In the genomic region with DNA sequence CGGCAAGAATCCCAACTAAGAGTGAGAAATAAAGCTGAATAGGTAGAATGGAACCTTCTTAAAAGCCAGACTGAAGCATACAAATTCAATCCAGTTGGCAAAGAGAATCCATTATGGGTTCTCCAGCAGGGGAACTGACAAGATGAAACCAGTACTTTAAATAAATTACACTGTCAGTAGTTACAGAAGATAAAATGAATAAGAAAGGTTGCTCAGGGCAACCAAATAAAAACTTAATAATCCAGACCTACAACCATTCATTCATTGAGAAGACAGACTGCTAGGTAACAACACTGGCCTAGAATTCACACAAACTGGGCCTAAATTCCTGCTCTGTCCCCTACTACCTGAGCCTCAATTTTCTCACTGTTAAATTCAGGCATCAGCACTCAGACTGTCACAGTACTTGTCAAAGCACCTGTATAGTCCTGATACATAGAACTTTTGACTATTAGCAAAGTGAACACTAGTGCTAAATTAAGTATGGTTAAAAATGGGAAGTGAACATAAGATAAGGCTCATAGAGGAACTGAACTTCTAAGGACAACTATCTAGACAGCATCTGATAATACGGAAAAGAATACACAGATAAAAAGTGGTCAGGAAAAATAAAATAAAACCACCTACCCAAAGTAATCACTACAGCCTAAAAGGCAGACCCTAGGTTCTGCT, we compare ENCODE assay signal across 10 cellular contexts. TPM values are rescaled to one million over a fixed set of nuclear protein-coding genes. Genes with fewer than 3 reads are reported as not detected.
DNase-seq lines count a peak whose midpoint lies in the region; ATAC-seq, FAIRE-seq and TF ChIP-seq lines count a peak whose summit lies in the region.
"Had no signal": no experiment of that assay in that cellular context is flagged by ENCODE, and none has a peak within 500 bp of the region (broad histone marks: within the 10 kb centered on the region; RNA-seq: fewer than 3 reads in every experiment).

No MANE protein-coding gene starts in this region.

- H3K18ac ChIP-seq in H1 (ENCODE audit: extremely low read depth, low read length) = no peak overlapping the region

- H3K4me2 ChIP-seq in H1 (ENCODE audit: insufficient read depth in 1 of 2, low read depth in 2 of 2, low read length in 2 of 2) = peak overlapping the region; percentile 25 to 41; a peak in 3 of 4 replicates

- TF ChIP-seq EP300 in H1 (IDR thresholded peaks at IDR 0.05; ENCODE audit: borderline replicate concordance in 1 of 2, low read depth in 2 of 2, low read length in 2 of 2) = no peak

- H4K91ac ChIP-seq in H1 (replicated peaks; ENCODE audit: insufficient read length, low read length) = no peak overlapping the region

- H3K27me3 ChIP-seq in H1 (replicated peaks in 1 of 4; ENCODE audit: control insufficient read depth in 3 of 4, extremely low read depth in 1 of 4, insufficient read depth in 3 of 4, low read length in 3 of 4) (no peaks in the 10 kb centered on the region), pancreas (no peaks in the 10 kb centered on the region)

- H2BK12ac ChIP-seq in H1 (ENCODE audit: low read depth, low read length) = no peak overlapping the region

- no peak overlapping the region for H2BK5ac ChIP-seq in H1 (ENCODE audit: low read depth, low read length)

- intact Hi-C loops in activated CD4-positive, alpha-beta T cell treated with anti-CD3 and anti-CD28 coated beads for 36 hours (cut with DNase I, micrococcal nuclease) = no loop called here
- intact Hi-C loops in pancreas (cut with DNase I) = loop anchor here in 2 of 3 donors (10.0 kb wide), 2 partner anchors 126 to 136 kb away; no protein-coding TSS in a partner anchor

- no peak for TF ChIP-seq CTCF in H1 (IDR thresholded peaks at IDR 0.05; ENCODE audit: control extremely low read depth in 1 of 3, insufficient read depth in 1 of 3, low read depth in 1 of 3, low read length in 3 of 3)
- no peak for TF ChIP-seq CTCF in pancreas (IDR thresholded peaks at IDR 0.05)

- H3K14ac ChIP-seq in H1 (ENCODE audit: insufficient read length) = no peak overlapping the region

- POLR2A ChIA-PET in activated CD4-positive, alpha-beta T cell treated with anti-CD3 and anti-CD28 coated beads for 36 hours (lab: Charles Lee) = interaction anchor here (1.2 kb wide), 1 partner anchor 167 kb away, joined by 6 read pairs; no protein-coding TSS in a partner anchor
- POLR2A ChIA-PET in H1 (lab: Charles Lee; ENCODE audit: partially characterized antibody) = interaction anchor here (1.1 kb wide), 1 partner anchor 135 kb away, joined by 3 read pairs; no protein-coding TSS in a partner anchor

- H3K27me3 Mint-ChIP-seq in activated CD4-positive, alpha-beta T cell treated with anti-CD3 and anti-CD28 coated beads for 36 hours = no peaks in the 10 kb centered on the region

- H4K8ac ChIP-seq in H1 (ENCODE audit: extremely low read depth, insufficient read depth, low read length) = no peak overlapping the region

- no peak overlapping the region for H2AFZ ChIP-seq in H1 (ENCODE audit: low read length)

- peaks cover 60% of the 10 kb centered on the region for H3K4me1 Mint-ChIP-seq in activated CD4-positive, alpha-beta T cell treated with anti-CD3 and anti-CD28 coated beads for 36 hours
- H3K4me1 Mint-ChIP-seq in stimulated activated effector memory CD8-positive, alpha-beta T cell treated with anti-CD3 and anti-CD28 coated beads, Interleukin-12 subunit alpha, Interleukin-12 subunit beta, amount 100 ng/mL, for 72 hours = peaks cover 66% of the 10 kb centered on the region

- H4K5ac ChIP-seq in H1 (ENCODE audit: insufficient read length, low read depth, low read length) = no peak overlapping the region

- H3K4me3 ChIP-seq in H1 (ENCODE audit: extremely low read depth in 1 of 4, insufficient read depth in 2 of 4, low read depth in 3 of 4, low read length in 4 of 4) (no peak overlapping the region; a peak in 1 of 8 replicates), pancreas (no peak overlapping the region)

- no peak overlapping the region for H2BK15ac ChIP-seq in H1 (ENCODE audit: low read length)

- no peak for DNase-seq in activated CD4-positive, alpha-beta T cell treated with anti-CD3 and anti-CD28 coated beads for 36 hours
- DNase-seq in activated CD4-positive, alpha-beta T cell treated with anti-CD3 and anti-CD28 coated beads, Interleukin-2, amount 50 U/mL, for 4 hours = no peak
- peak; percentile 20 for DNase-seq in NCI-H69 (lab: John Stamatoyannopoulos, UW)
- DNase-seq in H1 (ENCODE audit: low read depth in 1 of 2, low spot score in 2 of 2) = no peak
- no peak for DNase-seq in stimulated activated effector memory CD8-positive, alpha-beta T cell treated with anti-CD3 and anti-CD28 coated beads, Interleukin-12 subunit alpha, Interleukin-12 subunit beta, amount 100 ng/mL, for 72 hours (ENCODE audit: low spot score in 2 of 2)
- no peak for DNase-seq in stimulated activated CD4-positive, alpha-beta T cell treated with anti-CD3 and anti-CD28 coated beads, Interleukin-2, amount 100 ng/mL, for 24 hours
- DNase-seq in pancreas = no peak

- TF ChIP-seq RAD21 in H1 (IDR thresholded peaks at IDR 0.05 in 1 of 2, conservative IDR thresholded peaks at IDR 0.05 in 1 of 2; ENCODE audit: low read depth in 2 of 2, low read length in 2 of 2) = no peak

- H2AK5ac ChIP-seq in H1 (ENCODE audit: low read depth, low read length) = no peak overlapping the region

- no peaks in the 10 kb centered on the region for H3K9me3 Mint-ChIP-seq in activated CD4-positive, alpha-beta T cell treated with anti-CD3 and anti-CD28 coated beads for 36 hours (ENCODE audit: low read depth)
- no peaks in the 10 kb centered on the region for H3K9me3 Mint-ChIP-seq in stimulated activated effector memory CD8-positive, alpha-beta T cell treated with anti-CD3 and anti-CD28 coated beads, Interleukin-12 subunit alpha, Interleukin-12 subunit beta, amount 100 ng/mL, for 72 hours

- H3K56ac ChIP-seq in H1 (replicated peaks; ENCODE audit: insufficient read length, low read depth, low read length) = no peak overlapping the region

- 87% methylated on average over 2 of the region's 2 CpGs; no CpG with 5 or more reads in 1 of the 2 experiments for WGBS in H1 (ENCODE audit: extremely low coverage in 1 of 2, insufficient coverage in 1 of 2, insufficient read length in 1 of 2, insufficient replicate concordance in 2 of 2, low coverage in 1 of 2, low lambda C conversion rate in 2 of 2, missing lambda C conversion rate in 1 of 2), 2 experiments
- WGBS in pancreas, 2 donors = 55 to 56% methylated on average over 2 of the region's 2 CpGs

- H3K9me3 ChIP-seq in H1 (ENCODE audit: insufficient read depth in 2 of 2, low read depth in 1 of 2, low read length in 1 of 2) (no peaks in the 10 kb centered on the region), pancreas (no peaks in the 10 kb centered on the region)

- no peak overlapping the region for H3K23ac ChIP-seq in H1 (ENCODE audit: insufficient read length)

- FAIRE-seq in H1 (lab: Jason Lieb, UNC) (no peak), pancreas (lab: Jason Lieb, UNC) (no peak)
- FAIRE-seq: A204.1 had no signal

- no peak for ATAC-seq in activated CD4-positive, alpha-beta T cell treated with anti-CD3 and anti-CD28 coated beads for 36 hours
- no peak for ATAC-seq in stimulated activated effector memory CD8-positive, alpha-beta T cell treated with anti-CD3 and anti-CD28 coated beads, Interleukin-12 subunit alpha, Interleukin-12 subunit beta, amount 100 ng/mL, for 72 hours
- no peak for ATAC-seq in pancreas
- no peak for ATAC-seq in GM19035 (IDR thresholded peaks at IDR 0.05; ENCODE audit: unreplicated experiment)
- ATAC-seq: HCT116 had no signal

- CTCF ChIA-PET in activated CD4-positive, alpha-beta T cell treated with anti-CD3 and anti-CD28 coated beads for 36 hours (lab: Charles Lee) = interaction anchor here (0.6 kb wide), 1 partner anchor 97 kb away, joined by 3 read pairs; no protein-coding TSS in a partner anchor
- CTCF ChIA-PET in H1 (lab: Charles Lee; ENCODE audit: partially characterized antibody) = interaction anchor here (0.6 to 1.3 kb wide), 2 partner anchors 10 to 17 kb away, joined by 3 to 4 read pairs; no protein-coding TSS in a partner anchor

- no peak overlapping the region for H2BK20ac ChIP-seq in H1 (ENCODE audit: low read length)

- peaks cover 0 to 24% (median 7%) of the 10 kb centered on the region in 4 experiments; a peak in 4 of 7 replicates for H3K4me1 ChIP-seq in H1 (replicated peaks in 1 of 4; ENCODE audit: control insufficient read depth in 3 of 4, insufficient read depth in 4 of 4, low read length in 3 of 4)
- peaks cover 0 to 19% (median 0%) of the 10 kb centered on the region in 3 donors for H3K4me1 ChIP-seq in pancreas

- no peaks in the 10 kb centered on the region for H3K79me1 ChIP-seq in H1 (ENCODE audit: low read depth, low read length)

- H3K4me3 Mint-ChIP-seq in activated CD4-positive, alpha-beta T cell treated with anti-CD3 and anti-CD28 coated beads for 36 hours = no peak overlapping the region
- peak overlapping the region; percentile 8 for H3K4me3 Mint-ChIP-seq in stimulated activated effector memory CD8-positive, alpha-beta T cell treated with anti-CD3 and anti-CD28 coated beads, Interleukin-12 subunit alpha, Interleukin-12 subunit beta, amount 100 ng/mL, for 72 hours

- H3K9ac ChIP-seq in H1 (replicated peaks in 1 of 4; ENCODE audit: extremely low read depth in 1 of 4, low read depth in 3 of 4, low read length in 3 of 4) = no peak overlapping the region

- peak overlapping the region; percentile 35 for H3K27ac Mint-ChIP-seq in activated CD4-positive, alpha-beta T cell treated with anti-CD3 and anti-CD28 coated beads for 36 hours
- peak overlapping the region; percentile 43 for H3K27ac Mint-ChIP-seq in stimulated activated effector memory CD8-positive, alpha-beta T cell treated with anti-CD3 and anti-CD28 coated beads, Interleukin-12 subunit alpha, Interleukin-12 subunit beta, amount 100 ng/mL, for 72 hours

- no peak overlapping the region for H3K4ac ChIP-seq in H1 (replicated peaks; ENCODE audit: insufficient read length, low read depth, low read length)

- 0 out of 3 replicates have a peak, but pooled peaks of 1 of the 2 experiments have one; percentile 14 for TF ChIP-seq POLR2A in H1 (IDR thresholded peaks at IDR 0.05; ENCODE audit: control extremely low read depth in 1 of 2, low read depth in 2 of 2, low read length in 2 of 2)

- H3K79me2 ChIP-seq in H1 (ENCODE audit: control insufficient read depth in 1 of 2, insufficient read depth in 2 of 2, low read length in 2 of 2) = peaks cover 92 to 100% of the 10 kb centered on the region in 2 experiments

- H3K36me3 Mint-ChIP-seq in activated CD4-positive, alpha-beta T cell treated with anti-CD3 and anti-CD28 coated beads for 36 hours (ENCODE audit: low read depth) = peaks cover 41% of the 10 kb centered on the region
- H3K36me3 Mint-ChIP-seq in stimulated activated effector memory CD8-positive, alpha-beta T cell treated with anti-CD3 and anti-CD28 coated beads, Interleukin-12 subunit alpha, Interleukin-12 subunit beta, amount 100 ng/mL, for 72 hours = peaks cover 38% of the 10 kb centered on the region

- H2BK120ac ChIP-seq in H1 (replicated peaks; ENCODE audit: low read depth, low read length) = no peak overlapping the region

- H3K36me3 ChIP-seq in H1 (ENCODE audit: control insufficient read depth in 2 of 4, insufficient read depth in 4 of 4, low read length in 3 of 4) (peaks cover 0 to 3% (median 0%) of the 10 kb centered on the region in 4 experiments; a peak in 1 of 8 replicates), pancreas (no peaks in the 10 kb centered on the region)

- H3K27ac ChIP-seq in H1 (ENCODE audit: low read depth, low read length) = no peak overlapping the region
- H3K27ac ChIP-seq in pancreas = no peak overlapping the region

- H3K23me2 ChIP-seq in H1 (ENCODE audit: low read depth, low read length) = no peaks in the 10 kb centered on the region; the same call in 1 of the 2 replicates

- peaks cover 10 to 13% of the 10 kb centered on the region in 2 experiments for H4K20me1 ChIP-seq in H1 (replicated peaks in 1 of 2; ENCODE audit: control insufficient read depth in 1 of 2, insufficient read depth in 2 of 2, low read length in 2 of 2)

RNA-seq across cellular contexts. Expression of a gene that starts 6.0 kb away (rescaled TPM):
- total RNA-seq in activated CD4-positive, alpha-beta T cell treated with anti-CD3 and anti-CD28 coated beads for 36 hours = 100 to 1,000 TPM; 164 to 226 TPM
- total RNA-seq in H1 (2021; fragmentation: NEBNext Ultra II Directional; extraction: Animal tissue kit (Norgen Biotek cat#: 25700)) = 138 and 147 TPM in 2 replicates
- 20.9 and 28.1 TPM in 2 replicates for polyA plus RNA-seq in H1 (2011; rRNA removed)
- 36.0 TPM for polyA plus RNA-seq in H1 (2011; cell fraction: cytosol; rRNA removed)
- 91.0 TPM for polyA plus RNA-seq in H1 (2011; cell fraction: nucleus; rRNA removed)
- 51.1 to 72.3 TPM (median 62.1 TPM) in 4 replicates for polyA plus RNA-seq in H1 (2012, experiment 1 of 2)
- 2.8 TPM for polyA plus RNA-seq in H1 (2012, experiment 2 of 2)
- 43.4 TPM for polyA plus RNA-seq in H1 (2013, experiment 1 of 2)
- polyA plus RNA-seq in H1 (2013, experiment 2 of 2) = 41.3 TPM
- polyA minus RNA-seq in H1 (2011; rRNA and poly(A)+ RNA removed) = 312 and 364 TPM in 2 replicates
- polyA minus RNA-seq in H1 (2011; cell fraction: cytosol; rRNA and poly(A)+ RNA removed) = 159 TPM
- 354 TPM for polyA minus RNA-seq in H1 (2011; cell fraction: nucleus; rRNA and poly(A)+ RNA removed)
- 10 to 100 TPM; 42.2 to 93.0 (median 51.0) TPM for total RNA-seq in pancreas
- polyA plus RNA-seq in pancreas = 10 to 100 TPM; 14.1 to 15.2 TPM

Comparison
In these comparisons a context has a peak if more than half of its experiments do, and no peak if none do; other contexts are left out.
1. intact Hi-C loops: an anchor here in pancreas (10.0 kb wide); none called in activated CD4-positive, alpha-beta T cell treated with anti-CD3 and anti-CD28 coated beads for 36 hours.